1 cellular context compared by ENCODE assay signal in the genomic region with DNA sequence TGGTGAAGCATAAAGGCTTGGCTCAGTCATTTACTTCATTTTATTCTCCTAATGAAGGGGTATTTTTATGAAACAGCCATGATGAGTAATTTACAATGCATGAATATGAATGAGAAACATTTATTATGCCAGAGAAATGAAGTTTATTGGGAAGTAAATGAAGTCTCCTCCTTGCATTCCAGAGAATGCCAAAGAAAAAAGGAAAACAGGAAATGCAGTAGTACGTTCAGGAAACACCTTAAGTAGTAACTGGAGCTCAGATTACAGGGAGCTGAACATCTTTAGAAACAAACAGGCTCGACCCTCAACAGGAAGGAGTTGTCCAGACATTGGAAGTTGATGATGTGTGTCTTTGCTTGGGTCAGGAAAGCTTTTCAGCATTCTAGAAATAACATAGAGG.
TF ChIP-seq lines count a peak whose summit lies in the region.

No MANE protein-coding gene starts in this region.

TF ChIP-seq in endothelial cell of umbilical vein, 7 proteins besides CTCF, POLR2A, EP300 and RAD21:
- no peak for TF ChIP-seq MYC (IDR thresholded peaks at IDR 0.05; ENCODE audit: low read depth, low read length)
- TF ChIP-seq EZH2 (IDR thresholded peaks at IDR 0.05; ENCODE audit: borderline replicate concordance, low read depth, low read length, severe bottlenecking): no peak
- TF ChIP-seq, protein P1, sequence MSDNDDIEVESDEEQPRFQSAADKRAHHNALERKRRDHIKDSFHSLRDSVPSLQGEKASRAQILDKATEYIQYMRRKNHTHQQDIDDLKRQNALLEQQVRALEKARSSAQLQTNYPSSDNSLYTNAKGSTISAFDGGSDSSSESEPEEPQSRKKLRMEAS (IDR thresholded peaks at IDR 0.05; ENCODE audit: insufficient read depth, insufficient read length): no peak
- no peak for TF ChIP-seq GATA2 (IDR thresholded peaks at IDR 0.05; ENCODE audit: insufficient read depth, insufficient read length, low read depth, low read length)
- no peak for TF ChIP-seq POLR2AphosphoS5 (IDR thresholded peaks at IDR 0.05; ENCODE audit: insufficient read depth, low read depth, low read length)
- TF ChIP-seq FOS (IDR thresholded peaks at IDR 0.05; ENCODE audit: borderline replicate concordance, insufficient read depth, low read length): no peak
- no peak for TF ChIP-seq JUN (IDR thresholded peaks at IDR 0.05; ENCODE audit: borderline replicate concordance, insufficient read depth, insufficient read length, low read depth)
